Comparison of ENCODE assay signal across 8 cellular contexts in the genomic region with DNA sequence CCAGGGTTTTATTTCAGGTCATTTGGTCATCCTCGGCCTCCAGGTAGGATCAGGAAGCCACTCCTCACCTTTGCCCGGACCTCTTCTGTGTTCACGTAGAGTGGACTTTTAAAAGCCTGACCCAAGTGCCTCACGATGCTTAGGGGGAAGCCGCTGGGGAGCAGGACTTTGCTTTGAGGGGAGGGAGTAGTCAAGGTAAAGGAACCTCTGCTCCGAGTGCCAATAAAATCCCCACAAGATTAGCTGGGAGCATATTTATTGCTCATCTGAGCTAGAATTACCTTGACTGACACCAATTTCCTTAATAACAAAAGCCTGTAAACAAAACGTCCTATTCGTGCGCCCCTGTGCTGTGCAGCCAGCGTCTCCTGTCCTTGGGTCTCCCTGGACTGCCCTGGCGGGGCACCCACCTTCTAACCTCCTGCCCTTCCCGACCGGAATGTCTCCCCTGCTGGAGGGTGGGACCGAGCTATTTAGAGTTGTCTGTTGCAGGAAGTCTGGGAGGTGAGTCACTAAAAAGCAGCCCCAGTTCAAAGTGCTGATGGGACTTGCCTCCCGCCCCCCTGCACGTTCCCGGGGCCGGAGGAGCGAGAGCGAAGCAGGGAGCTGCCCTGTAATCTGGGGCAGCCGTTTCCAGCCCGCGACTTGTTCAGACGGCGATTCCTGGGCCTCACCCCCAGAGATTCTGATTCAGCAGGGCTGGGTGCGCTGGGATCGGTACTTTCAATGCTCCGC. TPM values are rescaled to one million over a fixed set of nuclear protein-coding genes. Genes with fewer than 3 reads are reported as not detected.
DNase-seq lines count a peak whose midpoint lies in the region; ATAC-seq and TF ChIP-seq lines count a peak whose summit lies in the region.

No MANE protein-coding gene starts in this region.

- H3K4me2 ChIP-seq in OCI-LY1 (ENCODE audit: low read length) (peak overlapping the region; percentile 45; the same call in 1 of the 2 replicates), neural cell (ENCODE audit: low read length) (peak overlapping the region; percentile 42)

- H3K27me3 ChIP-seq in OCI-LY1 (ENCODE audit: insufficient read depth, low read length) (no peaks in the 10 kb centered on the region), neural cell (ENCODE audit: insufficient read depth, low read depth, low read length) (peaks cover 51% of the 10 kb centered on the region), subcutaneous abdominal adipose tissue (ENCODE audit: control insufficient read depth in 5 of 5, insufficient read depth in 4 of 5, low read length in 5 of 5) (no peaks in the 10 kb centered on the region)

- no peak overlapping the region for H2AFZ ChIP-seq in OCI-LY1 (ENCODE audit: low read length)
- H2AFZ ChIP-seq in neural cell (ENCODE audit: low read depth, low read length) = no peak overlapping the region

- peaks cover 17% of the 10 kb centered on the region for H3K36me3 Mint-ChIP-seq in activated T-helper 1 cell treated with anti-CD3 and anti-CD28 coated beads, Interleukin-12 subunit alpha, Interleukin-12 subunit beta, Interleukin-2, Interleukin-4 antibody, amounts not matched to agents 30 ng/mL and 10 ng/mL and 1 ng/mL, durations not matched to agents 14 hours and 24 hours and 36 hours (ENCODE audit: low read depth)

- no peak for TF ChIP-seq RAD21 in neural cell (conservative IDR thresholded peaks at IDR 0.05)

- H3K9ac ChIP-seq in OCI-LY1 (ENCODE audit: low read length) (no peak overlapping the region), neural cell (ENCODE audit: low read length) (peak overlapping the region; percentile 48), subcutaneous abdominal adipose tissue (ENCODE audit: low read length in 5 of 5) (peak overlapping the region; percentile 73 to 96 (median 91))

- H3K27ac Mint-ChIP-seq in activated T-helper 1 cell treated with anti-CD3 and anti-CD28 coated beads, Interleukin-12 subunit alpha, Interleukin-12 subunit beta, Interleukin-2, Interleukin-4 antibody, amounts not matched to agents 30 ng/mL and 10 ng/mL and 1 ng/mL, durations not matched to agents 14 hours and 24 hours and 36 hours = peak overlapping the region; percentile 98

- TF ChIP-seq CTCF in OCI-LY1 (IDR thresholded peaks at IDR 0.05; ENCODE audit: low read length) (no peak), neural cell (IDR thresholded peaks at IDR 0.05; ENCODE audit: poor library complexity, severe bottlenecking) (no peak)

- H3K4me3 Mint-ChIP-seq in activated T-helper 1 cell treated with anti-CD3 and anti-CD28 coated beads, Interleukin-12 subunit alpha, Interleukin-12 subunit beta, Interleukin-2, Interleukin-4 antibody, amounts not matched to agents 30 ng/mL and 10 ng/mL and 1 ng/mL, durations not matched to agents 14 hours and 24 hours and 36 hours = peak overlapping the region; percentile 97

- DNase-seq in activated T-helper 1 cell treated with anti-CD3 and anti-CD28 coated beads, Interleukin-12 subunit alpha, Interleukin-12 subunit beta, Interleukin-2, Interleukin-4 antibody, amounts not matched to agents 30 ng/mL and 10 ng/mL and 1 ng/mL, durations not matched to agents 14 hours and 24 hours and 36 hours (ENCODE audit: low spot score) = peak; percentile 43
- DNase-seq in fibroblast of peridontal ligament (ENCODE audit: extremely low read depth) (peak; percentile 69), NCI-H2107 (lab: John Stamatoyannopoulos, UW) (no peak)

- ATAC-seq in GM18498 (IDR thresholded peaks at IDR 0.05; ENCODE audit: unreplicated experiment) (peak; percentile 20), HG02610 (IDR thresholded peaks at IDR 0.05; ENCODE audit: unreplicated experiment) (no peak)

- H3K27ac ChIP-seq in OCI-LY1 (ENCODE audit: low read depth, low read length, poor library complexity, severe bottlenecking) (no peak overlapping the region), neural cell (ENCODE audit: low read length) (no peak overlapping the region), subcutaneous abdominal adipose tissue (ENCODE audit: low read depth, low read length) (peak overlapping the region; percentile 99)

- TF ChIP-seq EP300 in neural cell (conservative IDR thresholded peaks at IDR 0.05; ENCODE audit: poor library complexity, severe bottlenecking) = no peak

- no peaks in the 10 kb centered on the region for H4K20me1 ChIP-seq in OCI-LY1 (ENCODE audit: insufficient read depth, low read length)
- H4K20me1 ChIP-seq in neural cell (ENCODE audit: insufficient read depth) = no peaks in the 10 kb centered on the region

- no peaks in the 10 kb centered on the region for H3K79me2 ChIP-seq in OCI-LY1 (ENCODE audit: insufficient read depth, low read length)
- no peaks in the 10 kb centered on the region for H3K79me2 ChIP-seq in neural cell (replicated peaks; ENCODE audit: insufficient read depth, low read length)

- H3K27me3 Mint-ChIP-seq in activated T-helper 1 cell treated with anti-CD3 and anti-CD28 coated beads, Interleukin-12 subunit alpha, Interleukin-12 subunit beta, Interleukin-2, Interleukin-4 antibody, amounts not matched to agents 30 ng/mL and 10 ng/mL and 1 ng/mL, durations not matched to agents 14 hours and 24 hours and 36 hours (ENCODE audit: insufficient read depth) = no peaks in the 10 kb centered on the region

- no peaks in the 10 kb centered on the region for H3F3A ChIP-seq in OCI-LY1 (ENCODE audit: insufficient read depth, low read length)
- peaks cover 3% of the 10 kb centered on the region for H3F3A ChIP-seq in neural cell (ENCODE audit: insufficient read depth, low read length, poor library complexity, severe bottlenecking)

- no peaks in the 10 kb centered on the region for H3K9me3 Mint-ChIP-seq in activated T-helper 1 cell treated with anti-CD3 and anti-CD28 coated beads, Interleukin-12 subunit alpha, Interleukin-12 subunit beta, Interleukin-2, Interleukin-4 antibody, amounts not matched to agents 30 ng/mL and 10 ng/mL and 1 ng/mL, durations not matched to agents 14 hours and 24 hours and 36 hours

- H3K4me3 ChIP-seq in OCI-LY1 (ENCODE audit: low read depth, low read length, poor library complexity, severe bottlenecking) (peak overlapping the region; percentile 33), neural cell (ENCODE audit: low read length) (peak overlapping the region; percentile 82), subcutaneous abdominal adipose tissue (ENCODE audit: low read depth in 1 of 5, low read length in 5 of 5) (peak overlapping the region; percentile 85 to 95 (median 90))

- H3K9me2 ChIP-seq in OCI-LY1 (ENCODE audit: low read depth, low read length) = no peaks in the 10 kb centered on the region
- H3K9me2 ChIP-seq in neural cell (ENCODE audit: insufficient read depth, low read length) = no peaks in the 10 kb centered on the region

- H3K36me3 ChIP-seq in OCI-LY1 (ENCODE audit: insufficient read depth, low read length) (no peaks in the 10 kb centered on the region), neural cell (ENCODE audit: insufficient read depth, low read length) (no peaks in the 10 kb centered on the region), subcutaneous abdominal adipose tissue (ENCODE audit: control insufficient read depth in 5 of 5, insufficient read depth in 5 of 5, low read length in 5 of 5) (peaks cover 0 to 4% (median 0%) of the 10 kb centered on the region in 5 donors)

- peaks cover 7% of the 10 kb centered on the region for H3K4me1 ChIP-seq in OCI-LY1 (ENCODE audit: insufficient read depth, low read length, severe bottlenecking)
- H3K4me1 ChIP-seq in subcutaneous abdominal adipose tissue (ENCODE audit: control insufficient read depth in 5 of 5, insufficient read depth in 5 of 5, low read length in 5 of 5) = peaks cover 29 to 83% (median 68%) of the 10 kb centered on the region in 5 donors

- H3K9me3 ChIP-seq in OCI-LY1 (ENCODE audit: low read length) (no peaks in the 10 kb centered on the region), neural cell (ENCODE audit: low read length) (no peaks in the 10 kb centered on the region), subcutaneous abdominal adipose tissue (ENCODE audit: control insufficient read depth in 5 of 5, low read length in 5 of 5) (no peaks in the 10 kb centered on the region)

- peaks cover 56% of the 10 kb centered on the region for H3K4me1 Mint-ChIP-seq in activated T-helper 1 cell treated with anti-CD3 and anti-CD28 coated beads, Interleukin-12 subunit alpha, Interleukin-12 subunit beta, Interleukin-2, Interleukin-4 antibody, amounts not matched to agents 30 ng/mL and 10 ng/mL and 1 ng/mL, durations not matched to agents 14 hours and 24 hours and 36 hours (ENCODE audit: low read depth)

- intact Hi-C loops in activated T-helper 1 cell treated with anti-CD3 and anti-CD28 coated beads, Interleukin-12 subunit alpha, Interleukin-12 subunit beta, Interleukin-2, Interleukin-4 antibody, amounts not matched to agents 30 ng/mL and 10 ng/mL and 1 ng/mL, durations not matched to agents 14 hours and 24 hours and 36 hours (cut with micrococcal nuclease) = loop anchor here (1.0 to 5.0 kb wide), 12 partner anchors 18 to 812 kb away; a partner anchor contains a TSS

TF ChIP-seq in neural cell, 6 proteins besides CTCF, POLR2A, EP300 and RAD21 (continues in another document):
- TF ChIP-seq MXI1 (conservative IDR thresholded peaks at IDR 0.05; ENCODE audit: poor library complexity, severe bottlenecking) (no peak), EZH2 (IDR thresholded peaks at IDR 0.05; ENCODE audit: borderline replicate concordance, insufficient read depth, low read length, poor library complexity, severe bottlenecking) (no peak)

RNA-seq across cellular contexts. Expression of a gene that starts 0.8 kb away (rescaled TPM):
- 109 and 111 TPM in 2 replicates for total RNA-seq in activated T-helper 1 cell treated with anti-CD3 and anti-CD28 coated beads, Interleukin-12 subunit alpha, Interleukin-12 subunit beta, Interleukin-2, Interleukin-4 antibody, amounts not matched to agents 30 ng/mL and 10 ng/mL and 1 ng/mL, durations not matched to agents 14 hours and 24 hours and 36 hours
- polyA plus RNA-seq in neural cell = 0.22 TPM in 1 of 2 replicates, not detected in the other
- 0.69 TPM in 1 of 2 replicates, not detected in the other for polyA minus RNA-seq in neural cell

RNA-seq across cellular contexts. Expression of a gene that starts 25.1 kb away (rescaled TPM):
- not detected in 2 replicates for total RNA-seq in activated T-helper 1 cell treated with anti-CD3 and anti-CD28 coated beads, Interleukin-12 subunit alpha, Interleukin-12 subunit beta, Interleukin-2, Interleukin-4 antibody, amounts not matched to agents 30 ng/mL and 10 ng/mL and 1 ng/mL, durations not matched to agents 14 hours and 24 hours and 36 hours
- not detected in 2 replicates for polyA plus RNA-seq in neural cell
- polyA minus RNA-seq in neural cell = not detected in 2 replicates

Comparison
In these comparisons a context has a peak if more than half of its experiments do, and no peak if none do; other contexts are left out.
1. H3K4me3 ChIP-seq: peak in every context shown above with its lines; median percentile 90 in subcutaneous abdominal adipose tissue; 82 in neural cell; 33 in OCI-LY1.